ENCODE assay signal across 31 cellular contexts in the genomic region with DNA sequence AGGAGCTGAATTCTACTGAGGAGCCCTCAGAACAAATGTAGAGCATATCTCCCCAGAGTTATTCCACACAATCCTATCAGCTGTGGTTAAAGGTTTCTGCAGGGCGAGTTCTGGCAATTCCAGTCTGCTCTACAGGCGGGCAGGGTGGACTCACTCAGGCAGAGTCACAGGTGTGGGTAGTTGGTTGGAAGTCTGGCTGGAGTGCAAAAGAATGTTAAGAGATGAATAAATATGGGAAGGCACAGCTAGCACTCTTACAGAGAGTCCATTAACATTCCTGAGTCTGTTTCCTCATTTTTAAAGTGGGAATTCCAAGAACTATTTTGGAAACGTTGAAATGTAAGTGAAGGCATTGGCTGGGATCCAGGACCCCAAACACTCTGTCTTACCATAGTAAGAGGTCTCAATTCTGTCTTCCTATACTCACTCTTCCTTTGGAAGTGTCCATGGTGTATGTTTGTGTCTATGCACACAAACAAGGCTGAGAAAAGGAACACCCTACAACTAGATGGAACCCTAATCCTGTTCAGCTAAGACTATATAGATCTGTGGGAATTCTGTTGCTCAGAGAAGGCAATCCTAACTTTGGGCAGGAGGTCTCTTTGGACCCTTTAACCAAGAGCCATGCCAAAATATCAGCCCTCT.
"Had no signal": no experiment of that assay in that cellular context is flagged by ENCODE, and none has a peak within 500 bp of the region (broad histone marks: within the 10 kb centered on the region; RNA-seq: fewer than 3 reads in every experiment).

No MANE protein-coding gene starts in this region.

- H3K27me3 ChIP-seq: colonic mucosa, hepatocyte, neutrophil, right lobe of liver, testis had no signal

- ATAC-seq: activated CD4-positive, CD25-positive, alpha-beta regulatory T cell treated with anti-CD3 and anti-CD28 coated beads, Interleukin-2, amount 50 U/mL, for 24 hours; activated naive CD8-positive, alpha-beta T cell treated with anti-CD3 and anti-CD28 coated beads, Interleukin-2, amount 50 U/mL, for 24 hours; gastroesophageal sphincter; left lobe of liver; right lobe of liver had no signal

- DNase-seq: activated CD4-positive, alpha-beta memory T cell treated with anti-CD3 and anti-CD28 coated beads for 36 hours; activated CD4-positive, alpha-beta T cell treated with anti-CD3 and anti-CD28 coated beads, Interleukin-2, amount 10 ng/mL, durations not matched to agents 24 days and 14 days; activated CD8-positive, alpha-beta memory T cell treated with anti-CD3 and anti-CD28 coated beads, Interleukin-2, amount 50 U/mL, for 48 hours; activated gamma-delta T cell; activated naive CD4-positive, alpha-beta T cell treated with anti-CD3 and anti-CD28 coated beads, Interleukin-2, amount 50 U/mL, for 16 hours; activated naive CD8-positive, alpha-beta T cell treated with anti-CD3 and anti-CD28 coated beads, Interleukin-2, amount 50 U/mL, for 24 hours; activated T-cell treated with anti-CD3 and anti-CD28 coated beads, Interleukin-2, amount 50 U/mL, for 24 hours; amygdala; cerebellar nuclear complex; colonic mucosa; effector memory CD4-positive, alpha-beta T cell; erythroblast; naive B cell; nephron progenitor cell; right lobe of liver; stimulated activated CD4-positive, alpha-beta T cell treated with anti-CD3 and anti-CD28 coated beads, Interleukin-2, amount 100 ng/mL, for 48 hours; stimulated activated naive CD4-positive, alpha-beta T cell treated with Interleukin-2 at 50 U/mL for 16 hours; SW 1271; T-helper 9 cell; testis had no signal

- H3K27me3 Mint-ChIP-seq: activated CD4-positive, alpha-beta memory T cell treated with anti-CD3 and anti-CD28 coated beads for 36 hours; activated CD4-positive, alpha-beta T cell treated with anti-CD3 and anti-CD28 coated beads, Interleukin-2, amount 10 ng/mL, durations not matched to agents 24 days and 14 days; activated naive CD8-positive, alpha-beta T cell treated with anti-CD3 and anti-CD28 coated beads, Interleukin-2, amount 50 U/mL, for 24 hours; activated T-cell treated with anti-CD3 and anti-CD28 coated beads, Interleukin-2, amount 50 U/mL, for 24 hours; type B pancreatic cell had no signal

- H3K4me1 Mint-ChIP-seq: activated CD4-positive, alpha-beta T cell treated with anti-CD3 and anti-CD28 coated beads, Interleukin-2, amount 10 ng/mL, durations not matched to agents 24 days and 14 days; activated naive CD8-positive, alpha-beta T cell treated with anti-CD3 and anti-CD28 coated beads, Interleukin-2, amount 50 U/mL, for 24 hours; naive B cell had no signal

- H3K4me3 Mint-ChIP-seq: activated CD4-positive, alpha-beta memory T cell treated with anti-CD3 and anti-CD28 coated beads for 36 hours; activated CD4-positive, alpha-beta T cell treated with anti-CD3 and anti-CD28 coated beads, Interleukin-2, amount 10 ng/mL, durations not matched to agents 24 days and 14 days; activated naive CD8-positive, alpha-beta T cell treated with anti-CD3 and anti-CD28 coated beads, Interleukin-2, amount 50 U/mL, for 24 hours; activated T-cell treated with anti-CD3 and anti-CD28 coated beads, Interleukin-2, amount 50 U/mL, for 24 hours; mesothelial cell of epicardium; naive B cell; nephron progenitor cell; T-helper 1 cell treated with Interleukin-12 subunit alpha and Interleukin-12 subunit beta and Interleukin-4 antibody, amounts not matched to agents 30 μg/mL and 1 μg/mL, for 36 hours; type B pancreatic cell had no signal

- H3K36me3 ChIP-seq: cardiac muscle cell, colonic mucosa, gastroesophageal sphincter, neutrophil, right lobe of liver had no signal

- FAIRE-seq: TTC549 had no signal

- H3K4me1 ChIP-seq: colonic mucosa, gastroesophageal sphincter, testis had no signal

- H3K9me3 ChIP-seq: colonic mucosa, gastroesophageal sphincter, neutrophil, right lobe of liver, testis had no signal

- H3K27ac ChIP-seq: cardiac muscle cell, colonic mucosa, gastroesophageal sphincter, hepatocyte, neutrophil, right lobe of liver, testis, VCaP had no signal

- H3K9me3 Mint-ChIP-seq: activated T-cell treated with anti-CD3 and anti-CD28 coated beads, Interleukin-2, amount 50 U/mL, for 24 hours; nephron progenitor cell; type B pancreatic cell had no signal

- H3K4me3 ChIP-seq: cardiac muscle cell, colonic mucosa, gastroesophageal sphincter, hepatocyte, right lobe of liver, testis had no signal

- H3K27ac Mint-ChIP-seq: activated CD4-positive, alpha-beta memory T cell treated with anti-CD3 and anti-CD28 coated beads for 36 hours; activated CD4-positive, alpha-beta T cell treated with anti-CD3 and anti-CD28 coated beads, Interleukin-2, amount 10 ng/mL, durations not matched to agents 24 days and 14 days; activated naive CD8-positive, alpha-beta T cell treated with anti-CD3 and anti-CD28 coated beads, Interleukin-2, amount 50 U/mL, for 24 hours; activated T-cell treated with anti-CD3 and anti-CD28 coated beads, Interleukin-2, amount 50 U/mL, for 24 hours; mesothelial cell of epicardium; T-helper 1 cell treated with Interleukin-12 subunit alpha and Interleukin-12 subunit beta and Interleukin-4 antibody, amounts not matched to agents 30 μg/mL and 1 μg/mL, for 36 hours; type B pancreatic cell had no signal

- H3K36me3 Mint-ChIP-seq: activated CD4-positive, alpha-beta memory T cell treated with anti-CD3 and anti-CD28 coated beads for 36 hours; mesothelial cell of epicardium; naive B cell; type B pancreatic cell had no signal
